12 cellular contexts compared by ENCODE assay signal in genomic region chr17:34581446-34582184, GRCh38. TPM values are rescaled to one million over a fixed set of nuclear protein-coding genes. Genes with fewer than 3 reads are reported as not detected.
A peak's percentile ranks its signal among the peaks of the same experiment; 100 is the strongest.
DNase-seq lines count a peak whose midpoint lies in the region; ATAC-seq, FAIRE-seq and TF ChIP-seq lines count a peak whose summit lies in the region.
"Had no signal": no experiment of that assay in that cellular context is flagged by ENCODE, and none has a peak within 500 bp of the region (broad histone marks: within the 10 kb centered on the region; RNA-seq: fewer than 3 reads in every experiment).

No MANE protein-coding gene starts in this region.

- no peak overlapping the region for H3K27ac ChIP-seq in CD4-positive, alpha-beta T cell (ENCODE audit: low read depth, low read length)
- no peak overlapping the region for H3K27ac ChIP-seq in IMR-90 (ENCODE audit: insufficient read depth, low read length)
- no peak overlapping the region for H3K27ac ChIP-seq in trophoblast cell (ENCODE audit: low read depth, low read length)

- no peak overlapping the region for H2AK9ac ChIP-seq in IMR-90 (replicated peaks; ENCODE audit: low read depth, low read length, poor library complexity)

- 3% methylated on average over 25 of the region's 78 CpGs; no CpG with 5 or more reads in 1 of the 2 experiments for WGBS in IMR-90 (ENCODE audit: extremely low coverage in 2 of 2, insufficient read length in 1 of 2), 2 experiments
- no CpG with 5 or more reads among the region's 78 CpGs for whole genome bisulfite sequencing in trophoblast cell (ENCODE audit: extremely low coverage, insufficient coverage, insufficient read length)

- no peaks in the 10 kb centered on the region for H3K9me3 Mint-ChIP-seq in CD4-positive, alpha-beta T cell
- H3K9me3 Mint-ChIP-seq: IgD-negative memory B cell had no signal

- no peak for TF ChIP-seq POLR2A in IMR-90 (IDR thresholded peaks at IDR 0.05; ENCODE audit: low read depth, low read length)

- H2BK5ac ChIP-seq in IMR-90 (ENCODE audit: low read depth, low read length, poor library complexity, severe bottlenecking) = no peak overlapping the region
- no peak overlapping the region for H2BK5ac ChIP-seq in trophoblast cell (ENCODE audit: low read depth, low read length, poor library complexity)

- no peaks in the 10 kb centered on the region for H3K9me3 ChIP-seq in CD4-positive, alpha-beta T cell (ENCODE audit: control insufficient read depth, low read length)
- no peaks in the 10 kb centered on the region for H3K9me3 ChIP-seq in IMR-90 (ENCODE audit: control insufficient read depth, insufficient read depth, low read length)
- no peaks in the 10 kb centered on the region for H3K9me3 ChIP-seq in trophoblast cell (ENCODE audit: insufficient read depth, low read depth, low read length)

- TF ChIP-seq CTCF in CD4-positive, alpha-beta T cell (IDR thresholded peaks at IDR 0.05) = no peak
- no peak for TF ChIP-seq CTCF in IMR-90 (conservative IDR thresholded peaks at IDR 0.05; ENCODE audit: low read depth, low read length)

- H3K14ac ChIP-seq in IMR-90 (replicated peaks; ENCODE audit: low read depth, low read length) = no peak overlapping the region
- no peak overlapping the region for H3K14ac ChIP-seq in trophoblast cell (ENCODE audit: low read length)

- H3K36me3 ChIP-seq in IMR-90 (ENCODE audit: control insufficient read depth, insufficient read depth, low read length) (no peaks in the 10 kb centered on the region), trophoblast cell (ENCODE audit: control insufficient read depth in 1 of 2, insufficient read depth in 2 of 2, low read length in 2 of 2) (no peaks in the 10 kb centered on the region)

- no peak for ATAC-seq in CD4-positive, alpha-beta T cell (ENCODE audit: poor library complexity)
- ATAC-seq in IMR-90 (ENCODE audit: low read depth) = no peak

- no peak overlapping the region for H4K5ac ChIP-seq in IMR-90 (ENCODE audit: low read depth, low read length)

- intact Hi-C loops in CD4-positive, alpha-beta T cell (cut with DNase I, micrococcal nuclease) = loop anchor here in 1 of 2 experiments (5.0 kb wide), 1 partner anchor 536 kb away; the partner anchor contains the start of gene RAD51D
- intact Hi-C loops in IMR-90 (cut with micrococcal nuclease) = no loop called here

- no peaks in the 10 kb centered on the region for H3K36me3 Mint-ChIP-seq in CD4-positive, alpha-beta T cell (ENCODE audit: low read depth)
- H3K36me3 Mint-ChIP-seq: IgD-negative memory B cell had no signal

- H4K20me1 ChIP-seq in IMR-90 (ENCODE audit: insufficient read depth, low read length) = no peaks in the 10 kb centered on the region

- no peak overlapping the region for H4K12ac ChIP-seq in trophoblast cell (ENCODE audit: low read depth, low read length)

- H2AFZ ChIP-seq in IMR-90 (replicated peaks; ENCODE audit: low read length, poor library complexity) = no peak overlapping the region
- peak overlapping the region; percentile 1 for H2AFZ ChIP-seq in trophoblast cell (ENCODE audit: insufficient read depth, low read length, poor library complexity)

- H3K23ac ChIP-seq in IMR-90 (ENCODE audit: low read depth, low read length) = no peak overlapping the region
- no peak overlapping the region for H3K23ac ChIP-seq in trophoblast cell (ENCODE audit: low read length)

- no peak overlapping the region for H4K91ac ChIP-seq in IMR-90 (ENCODE audit: insufficient read depth, low read depth, low read length)
- no peak overlapping the region for H4K91ac ChIP-seq in trophoblast cell (ENCODE audit: low read depth, low read length)

- H2BK120ac ChIP-seq in IMR-90 (ENCODE audit: low read depth, low read length) = no peak overlapping the region
- no peak overlapping the region for H2BK120ac ChIP-seq in trophoblast cell (ENCODE audit: insufficient read depth, low read length, poor library complexity)

- TF ChIP-seq RAD21 in IMR-90 (IDR thresholded peaks at IDR 0.05; ENCODE audit: low read length) = no peak

- CTCF ChIA-PET in CD4-positive, alpha-beta T cell (lab: Charles Lee) = no interaction called here
- CTCF ChIA-PET in IMR-90 (lab: Yijun Ruan, JAX) = interaction anchor here (0.5 kb wide), 1 partner anchor 483 kb away, joined by 3 read pairs; no protein-coding TSS in a partner anchor

- dilution Hi-C loops in IMR-90 (cut with HindIII; ENCODE audit: low sequenced_read_pairs, unreplicated experiment) = no loop called here

- no peaks in the 10 kb centered on the region for H3K9me1 ChIP-seq in IMR-90 (ENCODE audit: insufficient read depth, low read length)

- no peaks in the 10 kb centered on the region for H3K4me1 Mint-ChIP-seq in CD4-positive, alpha-beta T cell (ENCODE audit: low read depth)

- DNase-seq in CD4-positive, alpha-beta T cell = no peak
- DNase-seq in IMR-90 (no peak), frontal cortex (ENCODE audit: low spot score in 2 of 2) (peak; percentile 36 to 66), trophoblast cell (no peak), LoVo (ENCODE audit: low spot score) (no peak), A172 (ENCODE audit: low spot score) (no peak), NCI-H510A (lab: John Stamatoyannopoulos, UW) (no peak), NCI-H128 (lab: John Stamatoyannopoulos, UW; ENCODE audit: unreplicated experiment) (no peak)
- DNase-seq: DND-41 had no signal

- POLR2A ChIA-PET in CD4-positive, alpha-beta T cell (lab: Charles Lee) = no interaction called here
- POLR2A ChIA-PET in IMR-90 (lab: Charles Lee; ENCODE audit: unreplicated experiment) = no interaction called here

- H3K27me3 Mint-ChIP-seq in CD4-positive, alpha-beta T cell = peaks cover 74% of the 10 kb centered on the region

- H2AK5ac ChIP-seq in IMR-90 (ENCODE audit: low read depth, low read length) = no peak overlapping the region
- no peak overlapping the region for H2AK5ac ChIP-seq in trophoblast cell (ENCODE audit: low read length)

- no peak overlapping the region for H2BK12ac ChIP-seq in trophoblast cell (ENCODE audit: low read length)

- H3K4me1 ChIP-seq in IMR-90 (ENCODE audit: control insufficient read depth, insufficient read depth, low read length) (peaks cover 2% of the 10 kb centered on the region; the same call in 1 of the 2 replicates), trophoblast cell (ENCODE audit: control insufficient read depth in 1 of 2, insufficient read depth in 2 of 2, low read length in 2 of 2) (peaks cover 14 to 28% of the 10 kb centered on the region in 2 experiments)

- no peak overlapping the region for H3K18ac ChIP-seq in IMR-90 (ENCODE audit: low read depth, low read length)
- peak overlapping the region; percentile 38 for H3K18ac ChIP-seq in trophoblast cell (ENCODE audit: low read length)

- H3K4me3 Mint-ChIP-seq in CD4-positive, alpha-beta T cell = peak overlapping the region; percentile 25

- no TSS peak for BruUV-seq in IMR-90 (replicated peaks; lab: Mats Ljungman, UMichigan)

- H4K8ac ChIP-seq in IMR-90 (ENCODE audit: low read depth in 2 of 2, low read length in 2 of 2) (no peak overlapping the region), trophoblast cell (ENCODE audit: low read depth, low read length) (no peak overlapping the region)

- no peak overlapping the region for H2BK15ac ChIP-seq in IMR-90 (ENCODE audit: low read depth, low read length)

- H3K27ac Mint-ChIP-seq in CD4-positive, alpha-beta T cell = no peak overlapping the region
- H3K27ac Mint-ChIP-seq: IgD-negative memory B cell had no signal

- H3K9ac ChIP-seq in IMR-90 (ENCODE audit: low read depth, low read length) (no peak overlapping the region), trophoblast cell (ENCODE audit: low read length) (no peak overlapping the region)

- H3K79me1 ChIP-seq in IMR-90 (ENCODE audit: low read depth in 1 of 2, low read length in 2 of 2) (no peaks in the 10 kb centered on the region), trophoblast cell (ENCODE audit: low read length) (no peaks in the 10 kb centered on the region)

- no peak overlapping the region for H2BK20ac ChIP-seq in IMR-90 (ENCODE audit: low read depth, low read length)

- H3K4me2 ChIP-seq in IMR-90 (ENCODE audit: low read depth, low read length) = peak overlapping the region; percentile 14; the same call in 1 of the 2 replicates
- peak overlapping the region; percentile 85 for H3K4me2 ChIP-seq in trophoblast cell (ENCODE audit: low read length)

- H3K4me3 ChIP-seq in IMR-90 (ENCODE audit: insufficient read depth, low read depth, low read length) (no peak overlapping the region), trophoblast cell (ENCODE audit: low read depth, low read length) (peak overlapping the region; percentile 57)
- H3K4me3 ChIP-seq: lung had no signal

- no peak overlapping the region for H3K56ac ChIP-seq in IMR-90 (ENCODE audit: extremely low read depth, insufficient read depth, low read length)

- no peak for FAIRE-seq in frontal cortex (lab: Jason Lieb, UNC)

- in situ Hi-C loops in IMR-90 (cut with MboI; ENCODE audit: low sequenced_read_pairs) = no loop called here

- H3K27me3 ChIP-seq in CD4-positive, alpha-beta T cell (ENCODE audit: control insufficient read depth, insufficient read depth, low read length) = peaks cover 91% of the 10 kb centered on the region
- H3K27me3 ChIP-seq in IMR-90 (ENCODE audit: control insufficient read depth, insufficient read depth, low read length) (peaks cover 93% of the 10 kb centered on the region), trophoblast cell (ENCODE audit: insufficient read depth, low read length) (peaks cover 54% of the 10 kb centered on the region)

- H3K79me2 ChIP-seq in trophoblast cell (ENCODE audit: control insufficient read depth, insufficient read depth, low read length, poor library complexity) = no peaks in the 10 kb centered on the region

- no peak overlapping the region for H3K4ac ChIP-seq in IMR-90 (ENCODE audit: low read depth, low read length)
- no peak overlapping the region for H3K4ac ChIP-seq in trophoblast cell (ENCODE audit: low read depth, low read length)

TF ChIP-seq in IMR-90, 13 proteins besides CTCF, POLR2A, EP300 and RAD21 (continues in another document):
- TF ChIP-seq CEBPB (IDR thresholded peaks at IDR 0.05; ENCODE audit: low read depth, low read length) (no peak), MAFK (IDR thresholded peaks at IDR 0.05; ENCODE audit: low read depth, low read length) (no peak), MAZ (IDR thresholded peaks at IDR 0.05; ENCODE audit: borderline replicate concordance, low read depth, low read length) (no peak), MXI1 (IDR thresholded peaks at IDR 0.05; ENCODE audit: borderline replicate concordance, low read depth, low read length) (no peak), CHD1 (IDR thresholded peaks at IDR 0.05; ENCODE audit: low read depth, low read length) (no peak), BHLHE40 (IDR thresholded peaks at IDR 0.05; ENCODE audit: low read depth, low read length) (no peak), SMC3 (IDR thresholded peaks at IDR 0.05; ENCODE audit: low read depth, low read length) (no peak), FOS (IDR thresholded peaks at IDR 0.05; ENCODE audit: low read depth, low read length) (no peak)

RNA-seq across cellular contexts. Expression of gene TMEM132E, which starts 2.2 kb away (rescaled TPM):
- under 1 TPM in 1 of 2 experiments, not detected in 1; 0.05 TPM for total RNA-seq in CD4-positive, alpha-beta T cell
- total RNA-seq in IMR-90 (2012; rRNA removed) = not detected in 2 replicates
- polyA plus RNA-seq in IMR-90 (2012; rRNA removed) = not detected in 2 replicates
- 0.01 TPM in 1 of 2 replicates, not detected in the other for polyA plus RNA-seq in IMR-90 (2012; cell fraction: cytosol; rRNA removed)
- polyA plus RNA-seq in IMR-90 (2012; cell fraction: nucleus; rRNA removed; ENCODE audit: low replicate concordance) = 0.01 TPM in 1 of 2 replicates, not detected in the other
- total RNA-seq in frontal cortex = 1.6 TPM
- 1.7 and 1.8 TPM in 2 replicates for polyA plus RNA-seq in trophoblast cell (2013)
- total RNA-seq in A172 (2014; rRNA removed; shearing (Covaris generic)) = not detected in 2 replicates
- total RNA-seq: T-helper 2 cell treated with Interferon-gamma antibody and Interleukin-4, amounts not matched to agents 100 ng/mL and 5 ng/mL, for 36 hours had no signal

Comparison
In these comparisons a context has a peak if more than half of its experiments do, and no peak if none do; other contexts are left out.
1. DNase-seq: peak in frontal cortex (2 of 2); none in CD4-positive, alpha-beta T cell (0 of 10), IMR-90 (single experiment), trophoblast cell (0 of 2), LoVo (single experiment), A172 (single experiment), NCI-H510A (single experiment) and NCI-H128 (single experiment).